9 cellular contexts compared by ENCODE assay signal in genomic region chr7:118311121-118311803, GRCh38.
DNase-seq lines count a peak whose midpoint lies in the region; ATAC-seq, FAIRE-seq and TF ChIP-seq lines count a peak whose summit lies in the region.
"Had no signal": no experiment of that assay in that cellular context is flagged by ENCODE, and none has a peak within 500 bp of the region (broad histone marks: within the 10 kb centered on the region; RNA-seq: fewer than 3 reads in every experiment).

No MANE protein-coding gene starts in this region.

- FAIRE-seq in H54 (lab: Jason Lieb, UNC), result peak; percentile 75

- CTCF ChIA-PET in GM10248 (lab: Yijun Ruan, JAX), result interaction anchor here (1.2 kb wide), 1 partner anchor 10 kb away, joined by 4 read pairs; no protein-coding TSS in a partner anchor

- no peak overlapping the region for H3K27ac Mint-ChIP-seq in type B pancreatic cell

- intact Hi-C loops in ascending aorta (cut with DNase I), result no loop called here

- POLR2A ChIA-PET in GM10248 (lab: Yijun Ruan, JAX), result no interaction called here

- peaks cover 7% of the 10 kb centered on the region for H3K9me3 Mint-ChIP-seq in type B pancreatic cell

- H3K4me1 ChIP-seq in ascending aorta, result no peaks in the 10 kb centered on the region

- no peaks in the 10 kb centered on the region for H3K27me3 Mint-ChIP-seq in type B pancreatic cell

- no peaks in the 10 kb centered on the region for H3K9me3 ChIP-seq in ascending aorta

- H3K36me3 Mint-ChIP-seq in type B pancreatic cell, result no peaks in the 10 kb centered on the region

- H3K36me3 ChIP-seq in ascending aorta, result no peaks in the 10 kb centered on the region

- ATAC-seq in GM18861 (IDR thresholded peaks at IDR 0.05; ENCODE audit: unreplicated experiment) (peak; percentile 75), esophagus mucosa (peak; percentile 96)

- no peak for DNase-seq in H54 (ENCODE audit: insufficient read length, low spot score)
- peak; percentile 3 for DNase-seq in HuH-7 (ENCODE audit: low spot score)
- no peak for DNase-seq in GM10248 (ENCODE audit: extremely low spot score)
- DNase-seq in GM20000 (ENCODE audit: low spot score), result no peak
- DNase-seq in type B pancreatic cell (ENCODE audit: extremely low spot score, unreplicated experiment), result no peak
- no peak for DNase-seq in ascending aorta (ENCODE audit: low spot score in 2 of 2)
- DNase-seq: stimulated activated CD4-positive, alpha-beta T cell treated with anti-CD3 and anti-CD28 coated beads, Interleukin-4, amount 100 ng/mL, for 4 hours had no signal

- TF ChIP-seq CTCF in GM10248 (IDR thresholded peaks at IDR 0.05; ENCODE audit: control extremely low read depth, extremely low read depth, low read depth, missing control alignments), result no peak
- no peak for TF ChIP-seq CTCF in GM20000 (IDR thresholded peaks at IDR 0.05; ENCODE audit: extremely low read depth, missing control alignments)
- TF ChIP-seq CTCF in type B pancreatic cell (conservative IDR thresholded peaks at IDR 0.05), result no peak
- no peak for TF ChIP-seq CTCF in ascending aorta (IDR thresholded peaks at IDR 0.05)

- TF ChIP-seq POLR2A in H54 (IDR thresholded peaks at IDR 0.05; ENCODE audit: low read depth, low read length), result no peak

- no peak overlapping the region for H3K27ac ChIP-seq in ascending aorta

- no peak overlapping the region for H3K4me3 Mint-ChIP-seq in type B pancreatic cell

- H3K27me3 ChIP-seq in ascending aorta, result no peaks in the 10 kb centered on the region

- H3K4me3 ChIP-seq in ascending aorta, result no peak overlapping the region

- no peaks in the 10 kb centered on the region for H3K4me1 Mint-ChIP-seq in type B pancreatic cell (ENCODE audit: unreplicated experiment)
